ENCODE assay signal across 13 cellular contexts in genomic region chr4:53717064-53717549, GRCh38.
DNase-seq lines count a peak whose midpoint lies in the region; TF ChIP-seq lines count a peak whose summit lies in the region.
"Had no signal": no experiment of that assay in that cellular context is flagged by ENCODE, and none has a peak within 500 bp of the region (broad histone marks: within the 10 kb centered on the region; RNA-seq: fewer than 3 reads in every experiment).

No MANE protein-coding gene starts in this region.

- no peaks in the 10 kb centered on the region for H3K36me3 ChIP-seq in brain microvascular endothelial cell (replicated peaks)
- H3K36me3 ChIP-seq in mesenchymal stem cell (ENCODE audit: control insufficient read depth in 1 of 2, insufficient read depth in 2 of 2, low read depth in 1 of 2, low read length in 2 of 2): no peaks in the 10 kb centered on the region

- no peaks in the 10 kb centered on the region for H3K9me3 ChIP-seq in AG04450 (ENCODE audit: control insufficient read depth, insufficient read depth, low read length)
- no peaks in the 10 kb centered on the region for H3K9me3 ChIP-seq in mesenchymal stem cell (ENCODE audit: control insufficient read depth, low read length)
- H3K9me3 ChIP-seq: Caco-2 had no signal

- H3K18ac ChIP-seq in mesenchymal stem cell (ENCODE audit: low read depth in 1 of 2, low read length in 2 of 2): peak overlapping the region; percentile 13 to 34

- H3K4ac ChIP-seq in mesenchymal stem cell (ENCODE audit: low read depth in 1 of 2, low read length in 2 of 2): peak overlapping the region in 1 of 2 experiments; percentile 10

- POLR2A ChIA-PET in AG04450 (lab: Yijun Ruan, JAX): interaction anchor here (0.8 kb wide), 1 partner anchor 29 kb away, joined by 3 read pairs; no protein-coding TSS in a partner anchor

- no peak overlapping the region for H3K14ac ChIP-seq in mesenchymal stem cell (ENCODE audit: low read length in 2 of 2)

- no peak overlapping the region for H2AK5ac ChIP-seq in mesenchymal stem cell (ENCODE audit: low read length, severe bottlenecking)

- peak overlapping the region; percentile 36 for H4K91ac ChIP-seq in mesenchymal stem cell (ENCODE audit: low read length)

- in situ Hi-C loops in brain microvascular endothelial cell (cut with HindIII; ENCODE audit: low pct_ligation_motif_present, low sequenced_read_pairs): loop anchor here (25.0 kb wide), 1 partner anchor 495 kb away; no protein-coding TSS in a partner anchor

- no peaks in the 10 kb centered on the region for H3K27me3 ChIP-seq in AG04450 (ENCODE audit: control insufficient read depth, insufficient read depth, low read length)
- H3K27me3 ChIP-seq in brain microvascular endothelial cell (replicated peaks): no peaks in the 10 kb centered on the region
- H3K27me3 ChIP-seq in mesenchymal stem cell (ENCODE audit: control insufficient read depth in 1 of 2, insufficient read depth in 1 of 2, low read length in 2 of 2): no peaks in the 10 kb centered on the region

- H3K9ac ChIP-seq in mesenchymal stem cell (ENCODE audit: low read length): no peak overlapping the region

- H3K4me3 ChIP-seq in AG04450 (ENCODE audit: low read depth, low read length): no peak overlapping the region
- H3K4me3 ChIP-seq in brain microvascular endothelial cell (ENCODE audit: low read depth, low read length): no peak overlapping the region
- H3K4me3 ChIP-seq in mesenchymal stem cell (ENCODE audit: insufficient read depth in 1 of 2, low read depth in 1 of 2, low read length in 2 of 2): no peak overlapping the region

- H3K27ac ChIP-seq in AG04450 (ENCODE audit: low read depth, low read length) (peak overlapping the region; percentile 69), brain microvascular endothelial cell (no peak overlapping the region), mesenchymal stem cell (ENCODE audit: low read length, poor library complexity, severe bottlenecking) (no peak overlapping the region)

- no peaks in the 10 kb centered on the region for H3K4me1 ChIP-seq in mesenchymal stem cell (ENCODE audit: control insufficient read depth, insufficient read depth, low read depth, low read length)
- H3K4me1 ChIP-seq: Caco-2 had no signal

- no peak overlapping the region for H2BK120ac ChIP-seq in mesenchymal stem cell (ENCODE audit: low read depth, low read length)

- H2BK15ac ChIP-seq in mesenchymal stem cell (ENCODE audit: low read depth, poor library complexity, severe bottlenecking): no peak overlapping the region

- no peak overlapping the region for H3K4me2 ChIP-seq in mesenchymal stem cell (ENCODE audit: low read length, poor library complexity, severe bottlenecking)

- no peak overlapping the region for H3K23ac ChIP-seq in mesenchymal stem cell (ENCODE audit: low read length in 2 of 2)

- WGBS in mesenchymal stem cell: 30% methylated on average over 4 of the region's 4 CpGs

- DNase-seq in AG04450 (ENCODE audit: low read depth, low spot score): no peak
- peak; percentile 68 for DNase-seq in MV-4-11 (lab: John Stamatoyannopoulos, UW)
- DNase-seq in brain microvascular endothelial cell: peak; percentile 34
- peak; percentile 94 for DNase-seq in mesenchymal stem cell
- DNase-seq in NCI-H1930 (lab: John Stamatoyannopoulos, UW): no peak
- DNase-seq in COR-L47 (lab: John Stamatoyannopoulos, UW): no peak
- no peak for DNase-seq in nucleus accumbens (lab: John Stamatoyannopoulos, UW)
- DNase-seq in activated naive CD4-positive, alpha-beta T cell (lab: John Stamatoyannopoulos, UW): no peak
- DNase-seq: activated CD8-positive, alpha-beta memory T cell treated with anti-CD3 and anti-CD28 coated beads, Interleukin-2, amount 50 U/mL, for 48 hours; Caco-2; endodermal cell; GF-D8; NCI-H1694 had no signal

- TF ChIP-seq CTCF in AG04450 (IDR thresholded peaks at IDR 0.05; ENCODE audit: low read depth, low read length) (no peak), brain microvascular endothelial cell (IDR thresholded peaks at IDR 0.05; ENCODE audit: low read depth, low read length, missing control alignments) (no peak)

- CTCF ChIA-PET in AG04450 (lab: Charles Lee): interaction anchor here (1.1 to 4.6 kb wide), 3 partner anchors 10 to 517 kb away, joined by 3 to 31 read pairs (median 6); no protein-coding TSS in a partner anchor

- H3K79me1 ChIP-seq in mesenchymal stem cell (replicated peaks; ENCODE audit: low read length, poor library complexity, severe bottlenecking): no peaks in the 10 kb centered on the region

- no peak overlapping the region for H2AFZ ChIP-seq in mesenchymal stem cell (ENCODE audit: low read depth, low read length)

- H4K8ac ChIP-seq in mesenchymal stem cell (ENCODE audit: low read length): peak overlapping the region; percentile 1

- no peak overlapping the region for H2BK12ac ChIP-seq in mesenchymal stem cell (ENCODE audit: low read length in 2 of 2)

- no peak overlapping the region for H2BK5ac ChIP-seq in mesenchymal stem cell (ENCODE audit: low read depth, low read length, poor library complexity, severe bottlenecking)

Comparison
In these comparisons a context has a peak if more than half of its experiments do, and no peak if none do; other contexts are left out.
1. DNase-seq: peak in MV-4-11 (single experiment), brain microvascular endothelial cell (single experiment) and mesenchymal stem cell (single experiment); none in AG04450 (single experiment), NCI-H1930 (0 of 2), COR-L47 (single experiment), nucleus accumbens (0 of 56) and activated naive CD4-positive, alpha-beta T cell (0 of 4).